In the genomic region with DNA sequence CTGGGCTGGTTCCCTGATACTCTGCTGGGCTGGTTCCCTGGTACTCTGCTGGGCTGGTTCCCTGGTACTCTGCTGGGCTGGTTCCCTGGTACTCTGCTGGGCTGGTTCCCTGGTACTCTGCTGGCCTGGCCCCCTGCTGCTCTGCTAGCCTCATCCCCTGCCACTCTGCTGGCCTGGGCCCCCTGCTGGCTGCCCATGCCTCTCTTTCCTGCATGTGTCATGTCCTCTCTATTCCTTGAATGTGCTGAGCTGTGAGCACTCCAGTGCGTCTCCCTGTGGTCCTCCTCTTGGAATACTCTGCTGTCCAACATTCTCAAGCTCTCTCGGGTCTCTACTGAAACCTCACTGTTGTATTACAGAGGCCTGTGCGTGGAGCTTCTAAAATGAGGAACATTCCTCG, we compare ENCODE assay signal across 14 cellular contexts.
DNase-seq lines count a peak whose midpoint lies in the region; ATAC-seq and TF ChIP-seq lines count a peak whose summit lies in the region.
"Had no signal": no experiment of that assay in that cellular context is flagged by ENCODE, and none has a peak within 500 bp of the region (broad histone marks: within the 10 kb centered on the region; RNA-seq: fewer than 3 reads in every experiment).

No MANE protein-coding gene starts in this region.

- H2AFZ ChIP-seq in neuronal stem cell (ENCODE audit: low read length), result no peak overlapping the region

- no peaks in the 10 kb centered on the region for H3K27me3 ChIP-seq in neuronal stem cell (ENCODE audit: control insufficient read depth in 3 of 3, insufficient read depth in 3 of 3, low read depth in 1 of 3, low read length in 3 of 3)
- H3K27me3 ChIP-seq: right lobe of liver had no signal

- WGBS in neuronal stem cell (ENCODE audit: extremely low coverage in 2 of 2, insufficient read length in 2 of 2, insufficient replicate concordance in 1 of 2), 2 donors, result no CpG with 5 or more reads among the region's 4 CpGs

- no peak overlapping the region for H3K23ac ChIP-seq in neuronal stem cell (ENCODE audit: low read depth, low read length, poor library complexity)

- no peak overlapping the region for H2BK12ac ChIP-seq in neuronal stem cell (ENCODE audit: low read length)

- H2BK15ac ChIP-seq in neuronal stem cell (ENCODE audit: low read length), result no peak overlapping the region

- H3K9me3 ChIP-seq in neuronal stem cell (replicated peaks in 1 of 2; ENCODE audit: control insufficient read depth in 2 of 2, insufficient read depth in 1 of 2, low read depth in 1 of 2, low read length in 2 of 2), result no peaks in the 10 kb centered on the region
- H3K9me3 ChIP-seq: right lobe of liver had no signal

- no peak overlapping the region for H4K8ac ChIP-seq in neuronal stem cell (ENCODE audit: low read depth, low read length)

- TF ChIP-seq CTCF in astrocyte of the spinal cord (IDR thresholded peaks at IDR 0.05; ENCODE audit: low read depth, low read length), result peak; percentile 34

- peaks cover 0 to 4% of the 10 kb centered on the region in 2 donors for H3K4me1 ChIP-seq in neuronal stem cell (ENCODE audit: control insufficient read depth in 2 of 2, insufficient read depth in 1 of 2, low read depth in 1 of 2, low read length in 2 of 2)
- H3K4me1 ChIP-seq: right lobe of liver had no signal

- H3K4ac ChIP-seq in neuronal stem cell (ENCODE audit: low read length), result no peak overlapping the region

- no peak overlapping the region for H3K9ac ChIP-seq in neuronal stem cell (ENCODE audit: low read depth, low read length, poor library complexity)

- no peak for ATAC-seq in GM18498 (IDR thresholded peaks at IDR 0.05; ENCODE audit: unreplicated experiment)
- ATAC-seq in GM21717 (IDR thresholded peaks at IDR 0.05; ENCODE audit: unreplicated experiment), result no peak
- ATAC-seq: activated CD4-positive, CD25-positive, alpha-beta regulatory T cell treated with anti-CD3 and anti-CD28 coated beads, Interleukin-2, amount 50 U/mL, for 24 hours; activated T-cell treated with anti-CD3 and anti-CD28 coated beads, Interleukin-2, amount 50 U/mL, for 4 hours had no signal

- H3K4me2 ChIP-seq in neuronal stem cell (ENCODE audit: insufficient read depth, low read length, poor library complexity, severe bottlenecking), result no peak overlapping the region

- H4K91ac ChIP-seq in neuronal stem cell (ENCODE audit: low read depth, low read length, poor library complexity), result no peak overlapping the region

- H2BK5ac ChIP-seq in neuronal stem cell (ENCODE audit: low read length), result no peak overlapping the region

- H3K18ac ChIP-seq in neuronal stem cell (ENCODE audit: low read length), result peak overlapping the region; percentile 16

- in situ Hi-C loops in astrocyte of the spinal cord (cut with HindIII; ENCODE audit: low sequenced_read_pairs), result no loop called here

- DNase-seq in NCI-H146 (lab: John Stamatoyannopoulos, UW) (peak; percentile 38), NCI-H146 treated with DMSO at 0.1 percent for 48 hours (lab: John Stamatoyannopoulos, UW; ENCODE audit: unreplicated experiment) (no peak), HuH-7 (ENCODE audit: low spot score) (peak; percentile 23), astrocyte of the spinal cord (ENCODE audit: low read depth, low spot score) (peak; percentile 21), neuronal stem cell (ENCODE audit: low spot score) (no peak), T1000 (lab: John Stamatoyannopoulos, UW) (no peak)
- DNase-seq: activated T-cell treated with anti-CD3 and anti-CD28 coated beads, Interleukin-2, amount 50 U/mL, for 4 hours; GDM1; NCI-H446; right lobe of liver; Right ventricle myocardium superior had no signal

- no peak overlapping the region for H2BK120ac ChIP-seq in neuronal stem cell (ENCODE audit: low read depth, low read length)

- no peak overlapping the region for H3K27ac ChIP-seq in neuronal stem cell (replicated peaks; ENCODE audit: low read length)
- H3K27ac ChIP-seq: right lobe of liver had no signal

- no peak overlapping the region for H3K4me3 ChIP-seq in astrocyte of the spinal cord (ENCODE audit: low read depth, low read length)
- no peak overlapping the region for H3K4me3 ChIP-seq in neuronal stem cell (ENCODE audit: low read length in 2 of 2)
- H3K4me3 ChIP-seq: right lobe of liver had no signal

- no peak overlapping the region for H2AK5ac ChIP-seq in neuronal stem cell (ENCODE audit: low read depth, low read length)

- no peaks in the 10 kb centered on the region for H3K79me1 ChIP-seq in neuronal stem cell (ENCODE audit: low read depth, low read length)

- no peaks in the 10 kb centered on the region for H3K36me3 ChIP-seq in neuronal stem cell (replicated peaks in 1 of 2; ENCODE audit: control insufficient read depth in 2 of 2, insufficient read depth in 2 of 2, low read length in 2 of 2)
- H3K36me3 ChIP-seq: right lobe of liver had no signal

- no peak overlapping the region for H3K14ac ChIP-seq in neuronal stem cell (ENCODE audit: low read length)

Comparison
In these comparisons a context has a peak if more than half of its experiments do, and no peak if none do; other contexts are left out.
1. DNase-seq: peak in NCI-H146 (single experiment), HuH-7 (single experiment) and astrocyte of the spinal cord (single experiment); none in NCI-H146 treated with DMSO at 0.1 percent for 48 hours (single experiment), neuronal stem cell (single experiment) and T1000 (single experiment).